Comparison of ENCODE assay signal across 22 cellular contexts in genomic region chr5:150313921-150314716, GRCh38. TPM values are rescaled to one million over a fixed set of nuclear protein-coding genes. Genes with fewer than 3 reads are reported as not detected.
"Had no signal": no experiment of that assay in that cellular context is flagged by ENCODE, and none has a peak within 500 bp of the region (broad histone marks: within the 10 kb centered on the region; RNA-seq: fewer than 3 reads in every experiment).

No MANE protein-coding gene starts in this region.

- H3K4me3 Mint-ChIP-seq: activated T-helper 1 cell treated with anti-CD3 and anti-CD28 coated beads, Interleukin-12 subunit alpha, Interleukin-12 subunit beta, Interleukin-2, Interleukin-4 antibody, amounts not matched to agents 30 ng/mL and 10 ng/mL and 1 ng/mL, durations not matched to agents 14 hours and 24 hours and 36 hours; neural crest cell had no signal

- H3K9me3 Mint-ChIP-seq: activated T-helper 1 cell treated with anti-CD3 and anti-CD28 coated beads, Interleukin-12 subunit alpha, Interleukin-12 subunit beta, Interleukin-2, Interleukin-4 antibody, amounts not matched to agents 30 ng/mL and 10 ng/mL and 1 ng/mL, durations not matched to agents 14 hours and 24 hours and 36 hours; neural crest cell had no signal

- DNase-seq: activated CD4-positive, alpha-beta T cell treated with anti-CD3 and anti-CD28 coated beads, Interleukin-2, amount 50 U/mL, for 1 hour; activated CD4-positive, CD25-positive, alpha-beta regulatory T cell; activated CD8-positive, alpha-beta memory T cell treated with anti-CD3 and anti-CD28 coated beads for 24 hours; activated naive CD4-positive, alpha-beta T cell; anterior cingulate cortex; brain microvascular endothelial cell; effector CD8-positive, alpha-beta T cell; foreskin fibroblast; glutamatergic neuron; mesendoderm; ovary; sigmoid colon; stimulated activated CD4-positive, alpha-beta T cell treated with anti-CD3 and anti-CD28 coated beads, Interleukin-12 subunit alpha, Interleukin-12 subunit beta, amount 100 ng/mL, for 4 hours; stimulated activated CD4-positive, alpha-beta T cell treated with anti-CD3 and anti-CD28 coated beads, Interleukin-2, amount 100 ng/mL, for 24 hours; stomach had no signal

- H3K9me3 ChIP-seq: ovary, sigmoid colon, stomach, thoracic aorta had no signal

- H3K4me3 ChIP-seq: ovary, sigmoid colon, stomach, thoracic aorta had no signal

- H3K27me3 ChIP-seq: brain microvascular endothelial cell, ovary, sigmoid colon, stomach had no signal

- H3K36me3 ChIP-seq: brain microvascular endothelial cell, ovary, sigmoid colon, stomach, thoracic aorta had no signal

- H3K27ac ChIP-seq: brain microvascular endothelial cell, ovary, sigmoid colon, stomach, thoracic aorta had no signal

- H3K27ac Mint-ChIP-seq: activated T-helper 1 cell treated with anti-CD3 and anti-CD28 coated beads, Interleukin-12 subunit alpha, Interleukin-12 subunit beta, Interleukin-2, Interleukin-4 antibody, amounts not matched to agents 30 ng/mL and 10 ng/mL and 1 ng/mL, durations not matched to agents 14 hours and 24 hours and 36 hours had no signal

RNA-seq across cellular contexts. Expression of gene ARSI, which starts 11.4 kb away (rescaled TPM):
- total RNA-seq: activated T-helper 1 cell treated with anti-CD3 and anti-CD28 coated beads, Interleukin-12 subunit alpha, Interleukin-12 subunit beta, Interleukin-2, Interleukin-4 antibody, amounts not matched to agents 30 ng/mL and 10 ng/mL and 1 ng/mL, durations not matched to agents 14 hours and 24 hours and 36 hours; pulmonary artery endothelial cell had no signal

RNA-seq across cellular contexts. Expression of gene CAMK2A, which starts 24.5 kb away (rescaled TPM):
- total RNA-seq: activated T-helper 1 cell treated with anti-CD3 and anti-CD28 coated beads, Interleukin-12 subunit alpha, Interleukin-12 subunit beta, Interleukin-2, Interleukin-4 antibody, amounts not matched to agents 30 ng/mL and 10 ng/mL and 1 ng/mL, durations not matched to agents 14 hours and 24 hours and 36 hours; endothelial cell of umbilical vein; kidney epithelial cell; pulmonary artery endothelial cell had no signal
- polyA plus RNA-seq: endothelial cell of umbilical vein, liver had no signal
